Comparison of ENCODE assay signal across 10 cellular contexts in genomic region chr4:166956484-166956883, GRCh38.
"Had no signal": no experiment of that assay in that cellular context is flagged by ENCODE, and none has a peak within 500 bp of the region (broad histone marks: within the 10 kb centered on the region; RNA-seq: fewer than 3 reads in every experiment).

No MANE protein-coding gene starts in this region.

- H2AFZ ChIP-seq: GM23248 had no signal

- ATAC-seq: HCT116, HepG2 had no signal

- H3K4me3 ChIP-seq: GM23248, HAP-1 had no signal

- H3K36me3 ChIP-seq: HAP-1 had no signal

- H3K27ac ChIP-seq: GM23248, HL-60 had no signal

- H3K27ac Mint-ChIP-seq: HFFc6, IgD-negative memory B cell had no signal

- H3K36me3 Mint-ChIP-seq: IgD-negative memory B cell had no signal

- H3K4me1 ChIP-seq: HAP-1 had no signal

- DNase-seq: GM23248, GOT3, H7, HFFc6, KBM-7 had no signal

- H3K4me1 Mint-ChIP-seq: IgD-negative memory B cell had no signal

- H3K9ac ChIP-seq: GM23248 had no signal

- FAIRE-seq: HepG2 had no signal

- H3K9me3 ChIP-seq: HAP-1 had no signal

- H3K27me3 Mint-ChIP-seq: IgD-negative memory B cell had no signal

- H3K4me3 Mint-ChIP-seq: HFFc6, IgD-negative memory B cell had no signal
